Comparison of ENCODE assay signal across 7 cellular contexts in the genomic region with DNA sequence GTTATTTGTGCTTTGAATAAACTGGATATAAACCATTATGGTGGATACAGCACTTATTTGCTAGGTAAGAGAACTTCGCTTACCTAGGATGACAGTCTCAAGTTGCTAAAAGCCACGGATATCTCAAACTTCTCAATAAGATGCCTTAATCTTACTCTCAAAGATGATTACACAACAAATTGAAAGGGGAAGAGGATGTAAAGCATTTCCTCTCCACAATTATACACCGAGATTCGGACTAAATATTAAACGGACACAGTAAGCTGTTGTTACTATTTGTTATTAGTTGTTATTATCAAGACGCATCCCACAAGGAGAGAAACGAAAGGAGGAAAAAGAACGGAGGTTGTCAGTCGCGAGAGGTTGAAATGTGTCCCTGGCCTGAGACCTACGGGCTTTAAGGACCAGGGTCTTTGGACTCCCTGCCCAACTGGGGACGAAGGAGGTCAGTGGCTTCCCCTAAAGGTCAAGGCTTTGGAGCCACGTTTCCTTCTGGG. TPM values are rescaled to one million over a fixed set of nuclear protein-coding genes. Genes with fewer than 3 reads are reported as not detected.
DNase-seq lines count a peak whose midpoint lies in the region; ATAC-seq, FAIRE-seq and TF ChIP-seq lines count a peak whose summit lies in the region.

No MANE protein-coding gene starts in this region.

- no peaks in the 10 kb centered on the region for H4K20me1 ChIP-seq in keratinocyte (ENCODE audit: control insufficient read depth, extremely low read depth, insufficient read depth, low read length)

- DNase-seq in Jurkat, Clone E6-1 (ENCODE audit: low read depth, low spot score): no peak
- no peak for DNase-seq in keratinocyte (ENCODE audit: low read depth, low spot score)
- DNase-seq in NCI-H1930 (lab: John Stamatoyannopoulos, UW): no peak

- peak overlapping the region; percentile 92 for H3K9ac ChIP-seq in keratinocyte (ENCODE audit: control insufficient read depth, extremely low read depth, insufficient read depth, low read length)
- peak overlapping the region; percentile 80 to 99 for H3K9ac ChIP-seq in stomach smooth muscle (ENCODE audit: low read length in 2 of 2)

- peak overlapping the region; percentile 96 for H3K27ac ChIP-seq in angular gyrus (ENCODE audit: low read depth, low read length)
- peak overlapping the region; percentile 97 for H3K27ac ChIP-seq in keratinocyte (ENCODE audit: control insufficient read depth, insufficient read depth, low read length)
- peak overlapping the region; percentile 96 for H3K27ac ChIP-seq in stomach smooth muscle (ENCODE audit: low read length)

- H3K9me1 ChIP-seq in keratinocyte (ENCODE audit: control insufficient read depth, extremely low read depth, insufficient read depth, low read length): no peaks in the 10 kb centered on the region

- H2AFZ ChIP-seq in keratinocyte (ENCODE audit: control insufficient read depth, low read length): peak overlapping the region; percentile 88

- H3K27me3 ChIP-seq in keratinocyte (ENCODE audit: control insufficient read depth, extremely low read depth, insufficient read depth, low read length) (no peaks in the 10 kb centered on the region), stomach smooth muscle (ENCODE audit: control insufficient read depth in 1 of 2, insufficient read depth in 2 of 2, low read length in 2 of 2) (no peaks in the 10 kb centered on the region)

- ATAC-seq in GM18873 (IDR thresholded peaks at IDR 0.05; ENCODE audit: low FRiP score, unreplicated experiment) (peak; percentile 22), HG03521 (IDR thresholded peaks at IDR 0.05; ENCODE audit: unreplicated experiment) (no peak)

- no peak for TF ChIP-seq CTCF in keratinocyte (optimal IDR thresholded peaks at IDR 0.05 in 1 of 3, IDR thresholded peaks at IDR 0.05 in 1 of 3, conservative IDR thresholded peaks at IDR 0.05 in 1 of 3; ENCODE audit: extremely low read depth in 1 of 3, insufficient read depth in 2 of 3, low read length in 3 of 3)

- dilution Hi-C loops in keratinocyte (cut with MboI; ENCODE audit: extremely low pct_ligation_motif_present, low sequenced_read_pairs): no loop called here

- peaks cover 33% of the 10 kb centered on the region for H3K4me1 ChIP-seq in keratinocyte (ENCODE audit: control insufficient read depth, extremely low read depth, insufficient read depth, low read length)
- peaks cover 10% of the 10 kb centered on the region for H3K4me1 ChIP-seq in stomach smooth muscle (ENCODE audit: control insufficient read depth, insufficient read depth, low read length)

- H3K4me3 ChIP-seq in Jurkat, Clone E6-1 (ENCODE audit: low read length): peak overlapping the region; percentile 67
- peak overlapping the region; percentile 73 to 88 (median 81) for H3K4me3 ChIP-seq in keratinocyte (ENCODE audit: control insufficient read depth in 2 of 3, extremely low read depth in 1 of 3, insufficient read depth in 2 of 3, low read depth in 1 of 3, low read length in 3 of 3)
- H3K4me3 ChIP-seq in stomach smooth muscle (ENCODE audit: low read length in 2 of 2): peak overlapping the region; percentile 72 to 98

- H3K9me3 ChIP-seq in keratinocyte (ENCODE audit: control insufficient read depth, low read depth, low read length) (no peaks in the 10 kb centered on the region), stomach smooth muscle (ENCODE audit: control insufficient read depth in 2 of 2, low read length in 2 of 2) (no peaks in the 10 kb centered on the region)

- H3K79me2 ChIP-seq in keratinocyte (ENCODE audit: control insufficient read depth, insufficient read depth, low read length): peaks cover 52% of the 10 kb centered on the region

- FAIRE-seq in keratinocyte (lab: Jason Lieb, UNC): no peak

- peak overlapping the region; percentile 83 for H3K4me2 ChIP-seq in keratinocyte (ENCODE audit: control insufficient read depth, extremely low read depth, insufficient read depth, low read depth, low read length)

- H3K36me3 ChIP-seq in keratinocyte (ENCODE audit: control insufficient read depth in 2 of 2, extremely low read depth in 1 of 2, insufficient read depth in 2 of 2, low read length in 2 of 2) (peaks cover 0 to 1% of the 10 kb centered on the region in 2 experiments), stomach smooth muscle (ENCODE audit: control insufficient read depth in 2 of 2, insufficient read depth in 2 of 2, low read length in 2 of 2) (peaks cover 0 to 2% of the 10 kb centered on the region in 2 donors)

RNA-seq across cellular contexts. Expression of a gene that starts 0.6 kb away (rescaled TPM):
- polyA plus RNA-seq in Jurkat, Clone E6-1 (2012; ENCODE audit: insufficient read depth, insufficient read length): 31.8 TPM
- 13.0 to 24.6 TPM (median 17.8 TPM) in 3 replicates for polyA plus RNA-seq in keratinocyte
- polyA plus RNA-seq in keratinocyte (2011; ENCODE audit: low read depth): 37.0 TPM
- 11.3 and 17.2 TPM in 2 replicates for polyA plus RNA-seq in keratinocyte (2011; cell fraction: cytosol; rRNA removed)
- polyA plus RNA-seq in keratinocyte (2011; cell fraction: nucleus; rRNA removed): 19.3 and 27.1 TPM in 2 replicates
- polyA plus RNA-seq in keratinocyte (2012; ENCODE audit: low replicate concordance): 9.7 and 20.3 TPM in 2 replicates
- polyA minus RNA-seq in keratinocyte: 35.1 to 95.5 TPM (median 38.4 TPM) in 3 replicates
- polyA minus RNA-seq in keratinocyte (2011; cell fraction: cytosol; rRNA and poly(A)+ RNA removed): 23.2 TPM
- 37.1 and 67.1 TPM in 2 replicates for polyA minus RNA-seq in keratinocyte (2011; cell fraction: nucleus; rRNA and poly(A)+ RNA removed)

RNA-seq across cellular contexts. Expression of a gene that starts 5.1 kb away (rescaled TPM):
- polyA plus RNA-seq in Jurkat, Clone E6-1 (2012; ENCODE audit: insufficient read depth, insufficient read length): 76.6 TPM
- polyA plus RNA-seq in keratinocyte: 37.0 to 68.4 TPM (median 55.1 TPM) in 3 replicates
- 134 TPM for polyA plus RNA-seq in keratinocyte (2011; ENCODE audit: low read depth)
- 37.2 and 67.8 TPM in 2 replicates for polyA plus RNA-seq in keratinocyte (2011; cell fraction: cytosol; rRNA removed)
- polyA plus RNA-seq in keratinocyte (2011; cell fraction: nucleus; rRNA removed): 46.3 and 63.0 TPM in 2 replicates
- 37.0 and 76.4 TPM in 2 replicates for polyA plus RNA-seq in keratinocyte (2012; ENCODE audit: low replicate concordance)
- polyA minus RNA-seq in keratinocyte: 12.1 to 43.1 TPM (median 24.5 TPM) in 3 replicates
- 57.9 TPM for polyA minus RNA-seq in keratinocyte (2011; cell fraction: cytosol; rRNA and poly(A)+ RNA removed)
- 15.1 and 32.9 TPM in 2 replicates for polyA minus RNA-seq in keratinocyte (2011; cell fraction: nucleus; rRNA and poly(A)+ RNA removed)

RNA-seq across cellular contexts. Expression of a gene that starts 58.3 kb away (rescaled TPM):
- 20.1 TPM for polyA plus RNA-seq in Jurkat, Clone E6-1 (2012; ENCODE audit: insufficient read depth, insufficient read length)
- 11.1 to 22.1 TPM (median 12.8 TPM) in 3 replicates for polyA plus RNA-seq in keratinocyte
- polyA plus RNA-seq in keratinocyte (2011; ENCODE audit: low read depth): 21.1 TPM
- polyA plus RNA-seq in keratinocyte (2011; cell fraction: cytosol; rRNA removed): 18.5 and 24.1 TPM in 2 replicates
- 20.3 and 21.7 TPM in 2 replicates for polyA plus RNA-seq in keratinocyte (2011; cell fraction: nucleus; rRNA removed)
- 13.6 and 16.8 TPM in 2 replicates for polyA plus RNA-seq in keratinocyte (2012; ENCODE audit: low replicate concordance)
- polyA minus RNA-seq in keratinocyte: 11.9 to 19.1 TPM (median 16.0 TPM) in 3 replicates
- 5.4 TPM for polyA minus RNA-seq in keratinocyte (2011; cell fraction: cytosol; rRNA and poly(A)+ RNA removed)
- 2.5 and 9.2 TPM in 2 replicates for polyA minus RNA-seq in keratinocyte (2011; cell fraction: nucleus; rRNA and poly(A)+ RNA removed)

RNA-seq across cellular contexts. Expression of a gene that starts 58.3 kb away (rescaled TPM):
- 33.1 TPM for polyA plus RNA-seq in Jurkat, Clone E6-1 (2012; ENCODE audit: insufficient read depth, insufficient read length)
- polyA plus RNA-seq in keratinocyte: 17.6 to 36.3 TPM (median 22.8 TPM) in 3 replicates
- 29.7 TPM for polyA plus RNA-seq in keratinocyte (2011; ENCODE audit: low read depth)
- 18.3 and 38.4 TPM in 2 replicates for polyA plus RNA-seq in keratinocyte (2011; cell fraction: cytosol; rRNA removed)
- 11.4 and 11.9 TPM in 2 replicates for polyA plus RNA-seq in keratinocyte (2011; cell fraction: nucleus; rRNA removed)
- 16.0 and 16.2 TPM in 2 replicates for polyA plus RNA-seq in keratinocyte (2012; ENCODE audit: low replicate concordance)
- 2.2 to 21.2 TPM (median 7.8 TPM) in 3 replicates for polyA minus RNA-seq in keratinocyte
- 7.9 TPM for polyA minus RNA-seq in keratinocyte (2011; cell fraction: cytosol; rRNA and poly(A)+ RNA removed)
- 2.7 and 9.5 TPM in 2 replicates for polyA minus RNA-seq in keratinocyte (2011; cell fraction: nucleus; rRNA and poly(A)+ RNA removed)
